In the genomic region with DNA sequence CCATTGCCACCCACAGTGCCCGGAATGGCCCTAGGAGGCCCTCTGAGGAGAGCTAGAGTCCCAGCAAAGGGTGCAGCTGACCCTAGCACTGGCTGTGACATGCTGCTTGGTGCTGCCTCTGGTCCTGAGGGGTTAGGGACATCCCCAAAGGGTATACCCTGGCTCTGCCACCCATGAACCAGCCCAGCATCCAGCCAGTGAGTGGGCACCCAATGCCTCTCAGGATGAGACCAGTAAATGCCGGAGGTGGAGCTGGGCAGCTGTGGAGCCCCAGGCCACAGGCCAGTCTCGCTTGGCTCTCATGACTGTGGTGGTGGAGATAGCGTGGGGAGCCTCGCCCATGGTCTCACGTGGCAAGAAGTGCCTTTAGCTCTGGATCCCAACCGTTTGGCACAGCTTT, we compare ENCODE assay signal across 1 cellular context.
TF ChIP-seq lines count a peak whose summit lies in the region.

No MANE protein-coding gene starts in this region.

TF ChIP-seq in WTC11, 78 proteins besides CTCF, POLR2A, EP300 and RAD21 (continued from another document):
- TF ChIP-seq ZNF532 (CRISPR knock-in tag; IDR thresholded peaks at IDR 0.05; ENCODE audit: borderline replicate concordance) = no peak
- no peak for TF ChIP-seq ESRRA (CRISPR knock-in tag; IDR thresholded peaks at IDR 0.05; ENCODE audit: borderline replicate concordance)
- no peak for TF ChIP-seq ZNF317 (CRISPR knock-in tag; IDR thresholded peaks at IDR 0.05; ENCODE audit: borderline replicate concordance, low read depth)
- TF ChIP-seq, protein P1, sequence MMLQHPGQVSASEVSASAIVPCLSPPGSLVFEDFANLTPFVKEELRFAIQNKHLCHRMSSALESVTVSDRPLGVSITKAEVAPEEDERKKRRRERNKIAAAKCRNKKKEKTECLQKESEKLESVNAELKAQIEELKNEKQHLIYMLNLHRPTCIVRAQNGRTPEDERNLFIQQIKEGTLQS (CRISPR knock-in tag; conservative IDR thresholded peaks at IDR 0.05) = no peak
- no peak for TF ChIP-seq JAZF1 (CRISPR knock-in tag; IDR thresholded peaks at IDR 0.05)
- TF ChIP-seq CREM (CRISPR knock-in tag; IDR thresholded peaks at IDR 0.05) = no peak
- no peak for TF ChIP-seq ELF4 (CRISPR knock-in tag; IDR thresholded peaks at IDR 0.05; ENCODE audit: low read depth)
- no peak for TF ChIP-seq NFE2L1 (CRISPR knock-in tag; IDR thresholded peaks at IDR 0.05)
